9 cellular contexts compared by ENCODE assay signal in genomic region chr7:106216517-106217088, GRCh38.
DNase-seq lines count a peak whose midpoint lies in the region; ATAC-seq, FAIRE-seq and TF ChIP-seq lines count a peak whose summit lies in the region.
"Had no signal": no experiment of that assay in that cellular context is flagged by ENCODE, and none has a peak within 500 bp of the region (broad histone marks: within the 10 kb centered on the region; RNA-seq: fewer than 3 reads in every experiment).

No MANE protein-coding gene starts in this region.

- no peaks in the 10 kb centered on the region for H3K4me1 ChIP-seq in H1 (replicated peaks in 1 of 4; ENCODE audit: control insufficient read depth in 3 of 4, insufficient read depth in 4 of 4, low read length in 3 of 4)
- H3K4me1 ChIP-seq in mucosa of stomach (ENCODE audit: control insufficient read depth, insufficient read depth, low read length), result peaks cover 19% of the 10 kb centered on the region
- H3K4me1 ChIP-seq in Karpas-422 (ENCODE audit: low read length), result no peaks in the 10 kb centered on the region

- POLR2A ChIA-PET in H1 (lab: Charles Lee; ENCODE audit: partially characterized antibody), result no interaction called here

- H3K4me2 ChIP-seq in H1 (ENCODE audit: insufficient read depth in 1 of 2, low read depth in 2 of 2, low read length in 2 of 2) (no peak overlapping the region), Karpas-422 (ENCODE audit: low read depth, low read length, poor library complexity, severe bottlenecking) (no peak overlapping the region)

- no peak overlapping the region for H3K27ac ChIP-seq in H1 (ENCODE audit: low read depth, low read length)
- no peak overlapping the region for H3K27ac ChIP-seq in Karpas-422 (ENCODE audit: low read length)

- no peak for TF ChIP-seq CTCF in H1 (IDR thresholded peaks at IDR 0.05; ENCODE audit: control extremely low read depth in 1 of 3, insufficient read depth in 1 of 3, low read depth in 1 of 3, low read length in 3 of 3)

- no peaks in the 10 kb centered on the region for H3K9me2 ChIP-seq in Karpas-422 (replicated peaks; ENCODE audit: insufficient read depth, low read length)

- H3K79me2 ChIP-seq in H1 (ENCODE audit: control insufficient read depth in 1 of 2, insufficient read depth in 2 of 2, low read length in 2 of 2) (no peaks in the 10 kb centered on the region), Karpas-422 (ENCODE audit: low read length) (no peaks in the 10 kb centered on the region)

- no peaks in the 10 kb centered on the region for H3K9me3 ChIP-seq in H1 (ENCODE audit: insufficient read depth in 2 of 2, low read depth in 1 of 2, low read length in 1 of 2)
- H3K9me3 ChIP-seq in mucosa of stomach (ENCODE audit: control insufficient read depth, low read length), result no peaks in the 10 kb centered on the region
- no peaks in the 10 kb centered on the region for H3K9me3 ChIP-seq in Karpas-422 (ENCODE audit: low read length)

- H2BK12ac ChIP-seq in H1 (ENCODE audit: low read depth, low read length), result no peak overlapping the region

- no peak overlapping the region for H2AK5ac ChIP-seq in H1 (ENCODE audit: low read depth, low read length)

- TF ChIP-seq RAD21 in H1 (IDR thresholded peaks at IDR 0.05 in 1 of 2, conservative IDR thresholded peaks at IDR 0.05 in 1 of 2; ENCODE audit: low read depth in 2 of 2, low read length in 2 of 2), result no peak

- DNase-seq in AG08395 (ENCODE audit: low spot score) (peak; percentile 88), NCI-H226 (peak; percentile 88), H1 (ENCODE audit: low read depth in 1 of 2, low spot score in 2 of 2) (no peak), NCI-H2081 treated with DMSO at 0.1 percent for 48 hours (lab: John Stamatoyannopoulos, UW) (no peak), superior temporal gyrus (ENCODE audit: extremely low spot score) (no peak), Karpas-422 (no peak)
- DNase-seq: activated effector memory CD4-positive, alpha-beta T cell treated with Interleukin-2 at 50 U/mL for 16 hours had no signal

- no peak overlapping the region for H3K56ac ChIP-seq in H1 (replicated peaks; ENCODE audit: insufficient read length, low read depth, low read length)

- H3K18ac ChIP-seq in H1 (ENCODE audit: extremely low read depth, low read length), result no peak overlapping the region

- H4K8ac ChIP-seq in H1 (ENCODE audit: extremely low read depth, insufficient read depth, low read length), result no peak overlapping the region

- no peak for TF ChIP-seq EP300 in H1 (IDR thresholded peaks at IDR 0.05; ENCODE audit: borderline replicate concordance in 1 of 2, low read depth in 2 of 2, low read length in 2 of 2)

- H3K9ac ChIP-seq in H1 (replicated peaks in 1 of 4; ENCODE audit: extremely low read depth in 1 of 4, low read depth in 3 of 4, low read length in 3 of 4), result no peak overlapping the region
- H3K9ac ChIP-seq in mucosa of stomach (ENCODE audit: low read length), result peak overlapping the region; percentile 50
- H3K9ac ChIP-seq in Karpas-422 (ENCODE audit: low read length), result no peak overlapping the region

- H2BK20ac ChIP-seq in H1 (ENCODE audit: low read length), result no peak overlapping the region

- peak overlapping the region; percentile 8; the same call in 1 of the 2 replicates for H2AFZ ChIP-seq in H1 (ENCODE audit: low read length)
- no peak overlapping the region for H2AFZ ChIP-seq in Karpas-422 (ENCODE audit: low read length)

- H4K20me1 ChIP-seq in H1 (replicated peaks in 1 of 2; ENCODE audit: control insufficient read depth in 1 of 2, insufficient read depth in 2 of 2, low read length in 2 of 2) (no peaks in the 10 kb centered on the region), Karpas-422 (ENCODE audit: insufficient read depth, low read depth, low read length) (no peaks in the 10 kb centered on the region)

- H3K23ac ChIP-seq in H1 (ENCODE audit: insufficient read length), result no peak overlapping the region

- no peak overlapping the region for H2BK120ac ChIP-seq in H1 (replicated peaks; ENCODE audit: low read depth, low read length)

- no peak overlapping the region for H4K5ac ChIP-seq in H1 (ENCODE audit: insufficient read length, low read depth, low read length)

- no peak for TF ChIP-seq POLR2A in H1 (IDR thresholded peaks at IDR 0.05; ENCODE audit: control extremely low read depth in 1 of 2, low read depth in 2 of 2, low read length in 2 of 2)

- H3K4me3 ChIP-seq in H1 (ENCODE audit: extremely low read depth in 1 of 4, insufficient read depth in 2 of 4, low read depth in 3 of 4, low read length in 4 of 4) (no peak overlapping the region), mucosa of stomach (ENCODE audit: low read length) (no peak overlapping the region), Karpas-422 (ENCODE audit: low read length) (no peak overlapping the region)

- H3K14ac ChIP-seq in H1 (ENCODE audit: insufficient read length), result no peak overlapping the region

- no peak overlapping the region for H4K91ac ChIP-seq in H1 (replicated peaks; ENCODE audit: insufficient read length, low read length)

- H3K27me3 ChIP-seq in H1 (replicated peaks in 1 of 4; ENCODE audit: control insufficient read depth in 3 of 4, extremely low read depth in 1 of 4, insufficient read depth in 3 of 4, low read length in 3 of 4), result no peaks in the 10 kb centered on the region
- H3K27me3 ChIP-seq in mucosa of stomach (ENCODE audit: control insufficient read depth, insufficient read depth, low read length), result no peaks in the 10 kb centered on the region
- H3K27me3 ChIP-seq in Karpas-422 (ENCODE audit: low read length), result no peaks in the 10 kb centered on the region

- no peak for ATAC-seq in HG03108 (IDR thresholded peaks at IDR 0.05; ENCODE audit: unreplicated experiment)

- H3K23me2 ChIP-seq in H1 (ENCODE audit: low read depth, low read length), result no peaks in the 10 kb centered on the region

- H3K36me3 ChIP-seq in H1 (ENCODE audit: control insufficient read depth in 2 of 4, insufficient read depth in 4 of 4, low read length in 3 of 4) (no peaks in the 10 kb centered on the region), mucosa of stomach (ENCODE audit: control insufficient read depth, insufficient read depth, low read length) (no peaks in the 10 kb centered on the region), Karpas-422 (ENCODE audit: insufficient read depth, low read length) (no peaks in the 10 kb centered on the region)

- H2BK5ac ChIP-seq in H1 (ENCODE audit: low read depth, low read length), result no peak overlapping the region

- no peak for FAIRE-seq in H1 (lab: Jason Lieb, UNC)

- H3K4ac ChIP-seq in H1 (replicated peaks; ENCODE audit: insufficient read length, low read depth, low read length), result no peak overlapping the region

- 89% methylated on average over 3 of the region's 3 CpGs; no CpG with 5 or more reads in 1 of the 2 experiments for WGBS in H1 (ENCODE audit: extremely low coverage in 1 of 2, insufficient coverage in 1 of 2, insufficient read length in 1 of 2, insufficient replicate concordance in 2 of 2, low coverage in 1 of 2, low lambda C conversion rate in 2 of 2, missing lambda C conversion rate in 1 of 2), 2 experiments

- CTCF ChIA-PET in H1 (lab: Charles Lee; ENCODE audit: partially characterized antibody), result interaction anchor here (0.6 to 2.5 kb wide), 4 partner anchors 13 to 573 kb away, joined by 3 to 11 read pairs (median 4); no protein-coding TSS in a partner anchor

- H3K79me1 ChIP-seq in H1 (ENCODE audit: low read depth, low read length), result no peaks in the 10 kb centered on the region

- H2BK15ac ChIP-seq in H1 (ENCODE audit: low read length), result no peak overlapping the region

TF ChIP-seq in H1, 55 proteins besides CTCF, POLR2A, EP300 and RAD21 (continues in another document):
- TF ChIP-seq HDAC6 (IDR thresholded peaks at IDR 0.05; ENCODE audit: low read depth, low read length) (no peak), BACH1 (IDR thresholded peaks at IDR 0.05; ENCODE audit: low read length) (no peak), CHD1 (IDR thresholded peaks at IDR 0.05; ENCODE audit: low read depth, low read length) (no peak), MAFK (IDR thresholded peaks at IDR 0.05; ENCODE audit: low read depth, low read length) (no peak), CREB1 (IDR thresholded peaks at IDR 0.05) (no peak), TCF12 (IDR thresholded peaks at IDR 0.05; ENCODE audit: low read depth, low read length) (no peak)

Comparison
In these comparisons a context has a peak if more than half of its experiments do, and no peak if none do; other contexts are left out.
1. DNase-seq: peak in AG08395 (single experiment) and NCI-H226 (single experiment); none in H1 (0 of 2), NCI-H2081 treated with DMSO at 0.1 percent for 48 hours (single experiment), superior temporal gyrus (single experiment) and Karpas-422 (single experiment).